Comparison of ENCODE assay signal across 9 cellular contexts in genomic region chr14:28911521-28911920, GRCh38.
"Had no signal": no experiment of that assay in that cellular context is flagged by ENCODE, and none has a peak within 500 bp of the region (broad histone marks: within the 10 kb centered on the region; RNA-seq: fewer than 3 reads in every experiment).

No MANE protein-coding gene starts in this region.

- H3K27ac ChIP-seq: GM23248, KMS-11 had no signal

- H3K36me3 ChIP-seq: HAP-1 had no signal

- H3K4me3 ChIP-seq: GM23248, HAP-1 had no signal

- H3K9ac ChIP-seq: GM23248, KMS-11 had no signal

- H3K4me2 ChIP-seq: KMS-11 had no signal

- H3K9me3 ChIP-seq: HAP-1 had no signal

- FAIRE-seq: HTR-8/SVneo had no signal

- DNase-seq: GM23248, GOT3, H7, HFFc6, KBM-7 had no signal

- ATAC-seq: HCT116 had no signal

- H2AFZ ChIP-seq: GM23248 had no signal
